ENCODE assay signal across 8 cellular contexts in the genomic region with DNA sequence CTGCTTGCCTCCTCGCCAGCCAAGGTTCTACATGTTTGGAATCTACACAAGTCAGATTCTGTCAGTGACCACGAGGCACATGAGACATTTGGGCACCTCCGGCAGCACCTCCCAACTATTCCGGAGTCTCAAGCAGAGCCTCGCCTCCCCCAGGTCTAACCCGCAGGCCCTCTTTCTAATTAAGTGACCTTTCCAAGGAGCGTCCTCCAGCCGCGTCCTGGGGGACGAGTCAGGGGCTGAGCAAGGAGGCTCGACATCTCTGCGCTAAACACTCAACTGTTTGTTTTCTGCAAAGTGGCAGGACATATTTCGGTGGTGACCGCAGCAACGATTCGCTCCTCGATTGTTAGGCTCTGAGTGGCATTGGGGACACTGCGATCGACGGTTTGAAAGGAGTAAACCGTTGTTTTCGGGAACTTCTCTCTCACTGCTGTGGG. TPM values are rescaled to one million over a fixed set of nuclear protein-coding genes. Genes with fewer than 3 reads are reported as not detected.
DNase-seq lines count a peak whose midpoint lies in the region; ATAC-seq and TF ChIP-seq lines count a peak whose summit lies in the region.

No MANE protein-coding gene starts in this region.

- no peak for TF ChIP-seq CTCF in AG04449 (IDR thresholded peaks at IDR 0.05; ENCODE audit: insufficient read depth, low read length, missing control alignments)
- no peak for TF ChIP-seq CTCF in retinal pigment epithelial cell (conservative IDR thresholded peaks at IDR 0.05; ENCODE audit: low read depth, low read length)

- peak; percentile 3 for ATAC-seq in activated CD8-positive, alpha-beta T cell treated with anti-CD3 and anti-CD28 coated beads, Interleukin-2, amount 10 ng/mL, durations not matched to agents 7 days and 5 days
- ATAC-seq in left ventricle myocardium superior (peak; percentile 9), HG03354 (IDR thresholded peaks at IDR 0.05; ENCODE audit: poor library complexity, severe bottlenecking, unreplicated experiment) (no peak)

- no peaks in the 10 kb centered on the region for H3F3A ChIP-seq in GM23248 (ENCODE audit: insufficient read depth)

- 0 out of 2 replicates have a peak, but pooled peaks cover 5% of the 10 kb centered on the region for H3K4me1 ChIP-seq in GM23248 (ENCODE audit: insufficient read depth)

- H3K4me2 ChIP-seq in GM23248 (ENCODE audit: unreplicated experiment): peak overlapping the region; percentile 87

- H3K27ac Mint-ChIP-seq in activated CD8-positive, alpha-beta T cell treated with anti-CD3 and anti-CD28 coated beads, Interleukin-2, amount 10 ng/mL, durations not matched to agents 7 days and 5 days: no peak overlapping the region

- in situ Hi-C loops in GM23248 (cut with MboI): no loop called here

- H3K4me3 ChIP-seq in AG04449 (ENCODE audit: low read depth, low read length): peak overlapping the region; percentile 73
- H3K4me3 ChIP-seq in GM23248: peak overlapping the region; percentile 85
- H3K4me3 ChIP-seq in retinal pigment epithelial cell (ENCODE audit: low read length): peak overlapping the region; percentile 64

- no peaks in the 10 kb centered on the region for H4K20me1 ChIP-seq in GM23248 (ENCODE audit: insufficient read depth)

- H3K36me3 Mint-ChIP-seq in activated CD8-positive, alpha-beta T cell treated with anti-CD3 and anti-CD28 coated beads, Interleukin-2, amount 10 ng/mL, durations not matched to agents 7 days and 5 days (ENCODE audit: low read depth): no peaks in the 10 kb centered on the region

- POLR2A ChIA-PET in AG04449 (lab: Yijun Ruan, JAX): no interaction called here
- POLR2A ChIA-PET in activated CD8-positive, alpha-beta T cell treated with anti-CD3 and anti-CD28 coated beads, Interleukin-2, amount 10 ng/mL, durations not matched to agents 7 days and 5 days (lab: Charles Lee): no interaction called here

- no peaks in the 10 kb centered on the region for H3K79me2 ChIP-seq in GM23248 (ENCODE audit: insufficient read depth)

- H3K4me3 Mint-ChIP-seq in activated CD8-positive, alpha-beta T cell treated with anti-CD3 and anti-CD28 coated beads, Interleukin-2, amount 10 ng/mL, durations not matched to agents 7 days and 5 days: peak overlapping the region; percentile 61

- no peaks in the 10 kb centered on the region for H3K9me2 ChIP-seq in GM23248 (ENCODE audit: insufficient read depth)

- H3K27ac ChIP-seq in GM23248: no peak overlapping the region

- H2AFZ ChIP-seq in GM23248: peak overlapping the region; percentile 94

- no peaks in the 10 kb centered on the region for H3K9me3 ChIP-seq in GM23248 (ENCODE audit: low read depth)

- H3K9ac ChIP-seq in GM23248: peak overlapping the region; percentile 68

- WGBS in GM23248 (ENCODE audit: low coverage in 1 of 2, low lambda C conversion rate in 2 of 2, missing lambda C conversion rate in 2 of 2), 2 experiments: 2 to 5% methylated on average over 22 of the region's 22 CpGs

- intact Hi-C loops in left ventricle myocardium superior (cut with micrococcal nuclease): no loop called here

- H3K27me3 Mint-ChIP-seq in activated CD8-positive, alpha-beta T cell treated with anti-CD3 and anti-CD28 coated beads, Interleukin-2, amount 10 ng/mL, durations not matched to agents 7 days and 5 days (ENCODE audit: low read depth): peaks cover 43% of the 10 kb centered on the region

- peaks cover 7% of the 10 kb centered on the region for H3K4me1 Mint-ChIP-seq in activated CD8-positive, alpha-beta T cell treated with anti-CD3 and anti-CD28 coated beads, Interleukin-2, amount 10 ng/mL, durations not matched to agents 7 days and 5 days (ENCODE audit: low read depth)

- no peak for DNase-seq in AG04449 (ENCODE audit: low read depth, low spot score)
- DNase-seq in GM23248: no peak
- DNase-seq in activated CD8-positive, alpha-beta T cell treated with anti-CD3 and anti-CD28 coated beads, Interleukin-2, amount 10 ng/mL, durations not matched to agents 7 days and 5 days: no peak
- DNase-seq in left ventricle myocardium superior: no peak
- DNase-seq in retinal pigment epithelial cell (ENCODE audit: low read depth): no peak
- no peak for DNase-seq in NOMO-1 treated with dmso at 0.1 percent for 144 hours (lab: John Stamatoyannopoulos, UW; ENCODE audit: unreplicated experiment)
- DNase-seq in HuH-7.5 (ENCODE audit: low spot score): no peak

- H3K9me3 Mint-ChIP-seq in activated CD8-positive, alpha-beta T cell treated with anti-CD3 and anti-CD28 coated beads, Interleukin-2, amount 10 ng/mL, durations not matched to agents 7 days and 5 days (ENCODE audit: insufficient read depth): no peaks in the 10 kb centered on the region

- H3K27me3 ChIP-seq in GM23248 (replicated peaks; ENCODE audit: insufficient read depth): peaks cover 6% of the 10 kb centered on the region; the same call in 1 of the 2 replicates

- no peaks in the 10 kb centered on the region for H3K36me3 ChIP-seq in GM23248 (ENCODE audit: low read depth)

- CTCF ChIA-PET in AG04449 (lab: Yijun Ruan, JAX): interaction anchor here (1.0 to 1.1 kb wide), 2 partner anchors 41 to 79 kb away, joined by 3 to 4 read pairs; no protein-coding TSS in a partner anchor
- CTCF ChIA-PET in activated CD8-positive, alpha-beta T cell treated with anti-CD3 and anti-CD28 coated beads, Interleukin-2, amount 10 ng/mL, durations not matched to agents 7 days and 5 days (lab: Charles Lee): no interaction called here

RNA-seq across cellular contexts. Expression of gene ARMH4, which starts 0.7 kb away (rescaled TPM):
- 2.9 and 3.3 TPM in 2 replicates for total RNA-seq in GM23248 (2014; rRNA removed; shearing (Covaris generic))
- polyA plus RNA-seq in GM23248 (2016; fragmentation: Nextera tagmentation; extraction: Ambion mirVana): 6.5 and 8.7 TPM in 2 replicates
- not detected for total RNA-seq in activated CD8-positive, alpha-beta T cell treated with anti-CD3 and anti-CD28 coated beads, Interleukin-2, amount 10 ng/mL, durations not matched to agents 7 days and 5 days
- 8.4 TPM for total RNA-seq in left ventricle myocardium superior

RNA-seq across cellular contexts. Expression of gene ACTR10, which starts 48.7 kb away (rescaled TPM):
- total RNA-seq in GM23248 (2014; rRNA removed; shearing (Covaris generic)): 69.9 and 99.1 TPM in 2 replicates
- polyA plus RNA-seq in GM23248 (2016; fragmentation: Nextera tagmentation; extraction: Ambion mirVana): 188 and 210 TPM in 2 replicates
- 10 to 100 TPM; 49.5 to 53.4 TPM for total RNA-seq in activated CD8-positive, alpha-beta T cell treated with anti-CD3 and anti-CD28 coated beads, Interleukin-2, amount 10 ng/mL, durations not matched to agents 7 days and 5 days
- 77.2 TPM for total RNA-seq in left ventricle myocardium superior
